In genomic region chr2:198000417-198000816, GRCh38 we compare ENCODE assay signal across 15 cellular contexts.
DNase-seq lines count a peak whose midpoint lies in the region; ATAC-seq lines count a peak whose summit lies in the region.
"Had no signal": no experiment of that assay in that cellular context is flagged by ENCODE, and none has a peak within 500 bp of the region (broad histone marks: within the 10 kb centered on the region; RNA-seq: fewer than 3 reads in every experiment).

No MANE protein-coding gene starts in this region.

- peaks cover 5% of the 10 kb centered on the region for H3K9me3 Mint-ChIP-seq in activated T-cell treated with anti-CD3 and anti-CD28 coated beads, Interleukin-2, amount 50 U/mL, for 24 hours
- peaks cover 0 to 4% of the 10 kb centered on the region in 2 donors for H3K9me3 Mint-ChIP-seq in activated naive CD4-positive, alpha-beta T cell treated with anti-CD3 and anti-CD28 coated beads, Interleukin-2, amount 50 U/mL, for 72 hours
- no peaks in the 10 kb centered on the region for H3K9me3 Mint-ChIP-seq in stimulated activated naive CD8-positive, alpha-beta T cell treated with anti-CD3 and anti-CD28 coated beads, Interleukin-15, Interleukin-2, amounts not matched to agents 100 ng/mL and 50 ng/mL, for 24 hours
- H3K9me3 Mint-ChIP-seq: H9 had no signal

- no peak for DNase-seq in activated CD4-positive, CD25-positive, alpha-beta regulatory T cell (lab: John Stamatoyannopoulos, UW)
- DNase-seq in activated T-cell treated with anti-CD3 and anti-CD28 coated beads, Interleukin-2, amount 50 U/mL, for 24 hours: no peak
- no peak for DNase-seq in activated T-cell treated with anti-CD3 and anti-CD28 coated beads, Interleukin-2, amount 50 U/mL, for 1 hour
- DNase-seq in activated naive CD4-positive, alpha-beta T cell treated with anti-CD3 and anti-CD28 coated beads, Interleukin-2, amount 50 U/mL, for 72 hours (ENCODE audit: low spot score in 2 of 2): no peak
- DNase-seq in activated naive CD4-positive, alpha-beta T cell treated with anti-CD3 and anti-CD28 coated beads, Interleukin-2, amount 50 U/mL, for 16 hours: no peak
- no peak for DNase-seq in NCI-H1105 (lab: John Stamatoyannopoulos, UW)
- DNase-seq: Calu3; CD8-positive, alpha-beta T cell; DMS79 treated with DMSO at 0.1 percent for 48 hours; GF-D8; H9 had no signal

- H3K4me3 Mint-ChIP-seq in activated T-cell treated with anti-CD3 and anti-CD28 coated beads, Interleukin-2, amount 50 U/mL, for 24 hours: no peak overlapping the region
- no peak overlapping the region for H3K4me3 Mint-ChIP-seq in stimulated activated naive CD8-positive, alpha-beta T cell treated with anti-CD3 and anti-CD28 coated beads, Interleukin-15, Interleukin-2, amounts not matched to agents 100 ng/mL and 50 ng/mL, for 24 hours
- H3K4me3 Mint-ChIP-seq: CD14-positive monocyte; CD8-positive, alpha-beta T cell; H9 had no signal

- peak overlapping the region; percentile 31 for H3K27ac Mint-ChIP-seq in activated T-cell treated with anti-CD3 and anti-CD28 coated beads, Interleukin-2, amount 50 U/mL, for 24 hours
- no peak overlapping the region for H3K27ac Mint-ChIP-seq in activated naive CD4-positive, alpha-beta T cell treated with anti-CD3 and anti-CD28 coated beads, Interleukin-2, amount 50 U/mL, for 72 hours
- peak overlapping the region; percentile 50 for H3K27ac Mint-ChIP-seq in stimulated activated naive CD8-positive, alpha-beta T cell treated with anti-CD3 and anti-CD28 coated beads, Interleukin-15, Interleukin-2, amounts not matched to agents 100 ng/mL and 50 ng/mL, for 24 hours
- H3K27ac Mint-ChIP-seq: CD14-positive monocyte; CD8-positive, alpha-beta T cell; H9 had no signal

- peaks cover 84% of the 10 kb centered on the region for H3K4me1 Mint-ChIP-seq in activated T-cell treated with anti-CD3 and anti-CD28 coated beads, Interleukin-2, amount 50 U/mL, for 24 hours (ENCODE audit: low read depth)
- peaks cover 71% of the 10 kb centered on the region for H3K4me1 Mint-ChIP-seq in stimulated activated naive CD8-positive, alpha-beta T cell treated with anti-CD3 and anti-CD28 coated beads, Interleukin-15, Interleukin-2, amounts not matched to agents 100 ng/mL and 50 ng/mL, for 24 hours (ENCODE audit: low read depth)
- H3K4me1 Mint-ChIP-seq: CD14-positive monocyte, H9 had no signal

- ATAC-seq in activated CD4-positive, CD25-positive, alpha-beta regulatory T cell treated with anti-CD3 and anti-CD28 coated beads, Interleukin-2, amount 50 U/mL, for 24 hours: peak; percentile 57 to 69
- ATAC-seq in activated naive CD4-positive, alpha-beta T cell treated with anti-CD3 and anti-CD28 coated beads, Interleukin-2, amount 50 U/mL, for 72 hours: peak; percentile 36 to 52
- ATAC-seq: A549; CD8-positive, alpha-beta T cell had no signal

- peaks cover 3% of the 10 kb centered on the region for H3K36me3 Mint-ChIP-seq in activated T-cell treated with anti-CD3 and anti-CD28 coated beads, Interleukin-2, amount 50 U/mL, for 24 hours (ENCODE audit: low read depth)
- peaks cover 6 to 22% of the 10 kb centered on the region in 2 donors for H3K36me3 Mint-ChIP-seq in activated naive CD4-positive, alpha-beta T cell treated with anti-CD3 and anti-CD28 coated beads, Interleukin-2, amount 50 U/mL, for 72 hours
- H3K36me3 Mint-ChIP-seq in stimulated activated naive CD8-positive, alpha-beta T cell treated with anti-CD3 and anti-CD28 coated beads, Interleukin-15, Interleukin-2, amounts not matched to agents 100 ng/mL and 50 ng/mL, for 24 hours (ENCODE audit: low read depth): no peaks in the 10 kb centered on the region
- H3K36me3 Mint-ChIP-seq: CD14-positive monocyte had no signal

- H3K27me3 Mint-ChIP-seq in activated T-cell treated with anti-CD3 and anti-CD28 coated beads, Interleukin-2, amount 50 U/mL, for 24 hours: no peaks in the 10 kb centered on the region
- H3K27me3 Mint-ChIP-seq in stimulated activated naive CD8-positive, alpha-beta T cell treated with anti-CD3 and anti-CD28 coated beads, Interleukin-15, Interleukin-2, amounts not matched to agents 100 ng/mL and 50 ng/mL, for 24 hours: no peaks in the 10 kb centered on the region

Comparison
In these comparisons a context has a peak if more than half of its experiments do, and no peak if none do; other contexts are left out.
1. H3K27ac Mint-ChIP-seq: peak in activated T-cell treated with anti-CD3 and anti-CD28 coated beads, Interleukin-2, amount 50 U/mL, for 24 hours (single experiment) and stimulated activated naive CD8-positive, alpha-beta T cell treated with anti-CD3 and anti-CD28 coated beads, Interleukin-15, Interleukin-2, amounts not matched to agents 100 ng/mL and 50 ng/mL, for 24 hours (single experiment); none in activated naive CD4-positive, alpha-beta T cell treated with anti-CD3 and anti-CD28 coated beads, Interleukin-2, amount 50 U/mL, for 72 hours (0 of 2).